ENCODE assay signal across 18 cellular contexts in the genomic region with DNA sequence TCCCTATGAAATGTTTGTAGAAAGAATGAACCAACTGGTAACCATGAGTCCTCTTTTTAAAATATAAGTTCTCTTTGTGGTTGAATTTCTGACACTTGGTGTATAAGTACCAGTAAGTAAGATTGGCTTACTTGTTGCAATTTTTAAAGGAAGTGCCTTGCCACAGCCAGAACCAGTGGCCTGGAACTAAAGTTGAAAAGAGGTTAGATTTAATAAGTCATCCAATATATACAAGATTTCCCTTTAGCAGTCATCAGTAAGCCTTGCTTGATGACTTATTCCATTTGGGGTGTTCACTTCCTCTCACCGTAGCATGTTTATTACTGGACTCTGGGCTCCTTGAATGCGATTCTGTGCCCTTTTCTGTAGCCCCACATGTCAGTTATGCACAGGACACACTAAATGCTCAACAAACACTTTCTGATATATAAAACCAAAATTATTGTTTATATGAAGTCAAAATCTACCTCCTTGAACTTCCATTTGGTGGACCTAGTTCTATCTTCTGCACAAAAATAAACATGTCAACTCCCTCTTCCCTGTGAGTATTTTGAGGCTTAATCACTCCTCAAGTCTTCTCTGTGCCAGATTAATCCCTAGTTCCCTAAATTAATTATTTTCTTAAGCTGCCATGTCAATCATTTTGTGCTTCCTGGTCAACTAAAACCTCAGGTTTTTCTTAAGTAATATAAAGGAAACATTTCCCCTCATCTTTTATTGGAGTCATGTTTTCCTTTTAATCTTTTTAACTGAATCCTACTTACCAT.
DNase-seq lines count a peak whose midpoint lies in the region; ATAC-seq lines count a peak whose summit lies in the region.
"Had no signal": no experiment of that assay in that cellular context is flagged by ENCODE, and none has a peak within 500 bp of the region (broad histone marks: within the 10 kb centered on the region; RNA-seq: fewer than 3 reads in every experiment).

No MANE protein-coding gene starts in this region.

- no peak overlapping the region for H3K4me3 Mint-ChIP-seq in activated CD4-positive, alpha-beta memory T cell treated with anti-CD3 and anti-CD28 coated beads for 36 hours
- no peak overlapping the region for H3K4me3 Mint-ChIP-seq in activated CD4-positive, alpha-beta memory T cell treated with anti-CD3 and anti-CD28 coated beads, Interleukin-2, amount 10 ng/mL, durations not matched to agents 7 days and 5 days
- H3K4me3 Mint-ChIP-seq in naive thymus-derived CD4-positive, alpha-beta T cell = peak overlapping the region in 2 of 10 donors; percentile 6 to 75
- H3K4me3 Mint-ChIP-seq: neural progenitor cell, T-helper 17 cell had no signal

- intact Hi-C loops in activated CD4-positive, alpha-beta memory T cell treated with anti-CD3 and anti-CD28 coated beads for 36 hours (cut with micrococcal nuclease) = loop anchor here (1.0 to 10.0 kb wide), 3 partner anchors 36 to 1142 kb away; no protein-coding TSS in a partner anchor
- intact Hi-C loops in naive thymus-derived CD4-positive, alpha-beta T cell (cut with micrococcal nuclease) = loop anchor here (5.0 to 10.0 kb wide), 4 partner anchors 35 to 1472 kb away; a partner anchor contains a TSS

- no peaks in the 10 kb centered on the region for H3K36me3 ChIP-seq in naive thymus-derived CD4-positive, alpha-beta T cell (ENCODE audit: control insufficient read depth in 2 of 3, insufficient read depth in 3 of 3, low read length in 3 of 3)
- H3K36me3 ChIP-seq: esophagus squamous epithelium, neural progenitor cell had no signal

- H3K9me3 ChIP-seq in naive thymus-derived CD4-positive, alpha-beta T cell (ENCODE audit: control insufficient read depth in 2 of 3, low read length in 3 of 3) = no peaks in the 10 kb centered on the region
- H3K9me3 ChIP-seq: esophagus squamous epithelium had no signal

- no peaks in the 10 kb centered on the region for H3K36me3 Mint-ChIP-seq in activated CD4-positive, alpha-beta memory T cell treated with anti-CD3 and anti-CD28 coated beads for 36 hours
- H3K36me3 Mint-ChIP-seq in activated CD4-positive, alpha-beta memory T cell treated with anti-CD3 and anti-CD28 coated beads, Interleukin-2, amount 10 ng/mL, durations not matched to agents 7 days and 5 days (ENCODE audit: low read depth) = no peaks in the 10 kb centered on the region
- H3K36me3 Mint-ChIP-seq in naive thymus-derived CD4-positive, alpha-beta T cell = no peaks in the 10 kb centered on the region
- H3K36me3 Mint-ChIP-seq: neural progenitor cell had no signal

- POLR2A ChIA-PET in activated CD4-positive, alpha-beta memory T cell treated with anti-CD3 and anti-CD28 coated beads for 36 hours (lab: Charles Lee) = no interaction called here
- POLR2A ChIA-PET in activated CD4-positive, alpha-beta memory T cell treated with anti-CD3 and anti-CD28 coated beads, Interleukin-2, amount 10 ng/mL, durations not matched to agents 7 days and 5 days (lab: Charles Lee) = no interaction called here
- POLR2A ChIA-PET in naive thymus-derived CD4-positive, alpha-beta T cell (lab: Charles Lee) = no interaction called here

- peaks cover 76% of the 10 kb centered on the region for H3K4me1 Mint-ChIP-seq in activated CD4-positive, alpha-beta memory T cell treated with anti-CD3 and anti-CD28 coated beads for 36 hours (ENCODE audit: low read depth)
- H3K4me1 Mint-ChIP-seq in activated CD4-positive, alpha-beta memory T cell treated with anti-CD3 and anti-CD28 coated beads, Interleukin-2, amount 10 ng/mL, durations not matched to agents 7 days and 5 days = peaks cover 61% of the 10 kb centered on the region
- peaks cover 26 to 94% (median 85%) of the 10 kb centered on the region in 7 donors for H3K4me1 Mint-ChIP-seq in naive thymus-derived CD4-positive, alpha-beta T cell

- H3K27ac Mint-ChIP-seq in activated CD4-positive, alpha-beta memory T cell treated with anti-CD3 and anti-CD28 coated beads for 36 hours = peak overlapping the region; percentile 57
- no peak overlapping the region for H3K27ac Mint-ChIP-seq in activated CD4-positive, alpha-beta memory T cell treated with anti-CD3 and anti-CD28 coated beads, Interleukin-2, amount 10 ng/mL, durations not matched to agents 7 days and 5 days
- peak overlapping the region; percentile 38 to 88 (median 76) for H3K27ac Mint-ChIP-seq in naive thymus-derived CD4-positive, alpha-beta T cell
- H3K27ac Mint-ChIP-seq: neural progenitor cell, T-helper 17 cell had no signal

- no peaks in the 10 kb centered on the region for H3K27me3 Mint-ChIP-seq in activated CD4-positive, alpha-beta memory T cell treated with anti-CD3 and anti-CD28 coated beads for 36 hours
- peaks cover 4% of the 10 kb centered on the region for H3K27me3 Mint-ChIP-seq in activated CD4-positive, alpha-beta memory T cell treated with anti-CD3 and anti-CD28 coated beads, Interleukin-2, amount 10 ng/mL, durations not matched to agents 7 days and 5 days
- peaks cover 0 to 2% (median 0%) of the 10 kb centered on the region in 5 donors for H3K27me3 Mint-ChIP-seq in naive thymus-derived CD4-positive, alpha-beta T cell

- H3K4me3 ChIP-seq in naive thymus-derived CD4-positive, alpha-beta T cell (ENCODE audit: low read length) = no peak overlapping the region
- H3K4me3 ChIP-seq: esophagus squamous epithelium, neural progenitor cell had no signal

- ATAC-seq in HG02588 (IDR thresholded peaks at IDR 0.05; ENCODE audit: unreplicated experiment) (peak; percentile 38), HG03565 (IDR thresholded peaks at IDR 0.05; ENCODE audit: unreplicated experiment) (peak; percentile 31)
- ATAC-seq in naive thymus-derived CD4-positive, alpha-beta T cell = no peak
- ATAC-seq: stimulated activated naive CD8-positive, alpha-beta T cell treated with anti-CD3 and anti-CD28 coated beads, Interleukin-15, Interleukin-2, amounts not matched to agents 100 U/mL and 50 U/mL, for 24 hours; T-helper 17 cell had no signal

- no peaks in the 10 kb centered on the region for H3K27me3 ChIP-seq in naive thymus-derived CD4-positive, alpha-beta T cell (ENCODE audit: control insufficient read depth in 2 of 2, insufficient read depth in 2 of 2, low read length in 2 of 2)
- H3K27me3 ChIP-seq: esophagus squamous epithelium, neural progenitor cell had no signal

- peaks cover 41 to 78% of the 10 kb centered on the region in 2 donors for H3K4me1 ChIP-seq in naive thymus-derived CD4-positive, alpha-beta T cell (ENCODE audit: control insufficient read depth in 2 of 2, insufficient read depth in 2 of 2, low read length in 2 of 2)
- H3K4me1 ChIP-seq: esophagus squamous epithelium had no signal

- CTCF ChIA-PET in activated CD4-positive, alpha-beta memory T cell treated with anti-CD3 and anti-CD28 coated beads for 36 hours (lab: Charles Lee) = interaction anchor here (0.7 kb wide), 1 partner anchor 426 kb away, joined by 3 read pairs; no protein-coding TSS in a partner anchor
- CTCF ChIA-PET in activated CD4-positive, alpha-beta memory T cell treated with anti-CD3 and anti-CD28 coated beads, Interleukin-2, amount 10 ng/mL, durations not matched to agents 7 days and 5 days (lab: Charles Lee) = no interaction called here
- CTCF ChIA-PET in naive thymus-derived CD4-positive, alpha-beta T cell (lab: Charles Lee) = interaction anchor here (0.9 kb wide), 1 partner anchor 25 kb away, joined by 3 read pairs; no protein-coding TSS in a partner anchor

- peak; percentile 34 for DNase-seq in activated CD4-positive, alpha-beta memory T cell treated with anti-CD3 and anti-CD28 coated beads for 36 hours
- DNase-seq in activated CD4-positive, alpha-beta memory T cell treated with anti-CD3 and anti-CD28 coated beads, Interleukin-2, amount 10 ng/mL, durations not matched to agents 7 days and 5 days = no peak
- no peak for DNase-seq in naive thymus-derived CD4-positive, alpha-beta T cell
- no peak for DNase-seq in activated CD4-positive, alpha-beta T cell treated with anti-CD3 and anti-CD28 coated beads for 48 hours
- DNase-seq in NCI-H748 treated with DMSO at 0.1 percent for 48 hours (lab: John Stamatoyannopoulos, UW) (no peak), SHP77 treated with DMSO at 0.1 percent for 48 hours (lab: John Stamatoyannopoulos, UW) (no peak)
- DNase-seq: 8988T; activated CD8-positive, alpha-beta memory T cell treated with anti-CD3 and anti-CD28 coated beads, Interleukin-2, amount 50 U/mL, for 48 hours; DND-41; esophagus squamous epithelium; NCI-H1105; NK-92 treated with Interleukin-12 subunit alpha and Interleukin-12 subunit beta, amount 100 ng/mL, for 24 hours; stimulated activated CD4-positive, alpha-beta T cell treated with anti-CD3 and anti-CD28 coated beads, Interleukin-12 subunit alpha, Interleukin-12 subunit beta, amount 100 ng/mL, for 4 hours; stimulated activated naive CD8-positive, alpha-beta T cell treated with anti-CD3 and anti-CD28 coated beads, Interleukin-15, Interleukin-2, amounts not matched to agents 100 U/mL and 50 U/mL, for 24 hours; T-helper 17 cell had no signal

- H3K27ac ChIP-seq in naive thymus-derived CD4-positive, alpha-beta T cell (ENCODE audit: low read depth, low read length) = peak overlapping the region; percentile 41
- H3K27ac ChIP-seq: esophagus squamous epithelium, neural progenitor cell had no signal

- no peaks in the 10 kb centered on the region for H3K9me3 Mint-ChIP-seq in activated CD4-positive, alpha-beta memory T cell treated with anti-CD3 and anti-CD28 coated beads for 36 hours
- H3K9me3 Mint-ChIP-seq in activated CD4-positive, alpha-beta memory T cell treated with anti-CD3 and anti-CD28 coated beads, Interleukin-2, amount 10 ng/mL, durations not matched to agents 7 days and 5 days = no peaks in the 10 kb centered on the region
- H3K9me3 Mint-ChIP-seq in naive thymus-derived CD4-positive, alpha-beta T cell = no peaks in the 10 kb centered on the region
- H3K9me3 Mint-ChIP-seq: neural progenitor cell had no signal
